In genomic region chr2:199602896-199603482, GRCh38 we compare ENCODE assay signal across 26 cellular contexts.
DNase-seq lines count a peak whose midpoint lies in the region; ATAC-seq, FAIRE-seq and TF ChIP-seq lines count a peak whose summit lies in the region.
"Had no signal": no experiment of that assay in that cellular context is flagged by ENCODE, and none has a peak within 500 bp of the region (broad histone marks: within the 10 kb centered on the region; RNA-seq: fewer than 3 reads in every experiment).

No MANE protein-coding gene starts in this region.

- no peak overlapping the region for H3K27ac Mint-ChIP-seq in astrocyte (ENCODE audit: unreplicated experiment)
- H3K27ac Mint-ChIP-seq: activated naive CD8-positive, alpha-beta T cell; activated T-helper 17 cell treated with anti-CD3 and anti-CD28 coated beads, Interleukin-2, amount 50 U/mL, for 72 hours; CD4-positive, CD25-positive, alpha-beta regulatory T cell; effector memory CD8-positive, alpha-beta T cell; mesothelial cell of epicardium; natural killer cell; T-helper 2 cell treated with Interferon-gamma antibody and Interleukin-4, amounts not matched to agents 5 μg/mL and 100 μg/mL, for 36 hours had no signal

- TF ChIP-seq POLR2A in HCT116 (IDR thresholded peaks at IDR 0.05; ENCODE audit: borderline replicate concordance, extremely low read depth, insufficient read depth, insufficient read length), result no peak

- H3K9me3 Mint-ChIP-seq in astrocyte (ENCODE audit: unreplicated experiment), result no peaks in the 10 kb centered on the region
- H3K9me3 Mint-ChIP-seq: activated T-helper 17 cell treated with anti-CD3 and anti-CD28 coated beads, Interleukin-2, amount 50 U/mL, for 72 hours; effector memory CD8-positive, alpha-beta T cell; mesothelial cell of epicardium; natural killer cell; T-helper 2 cell treated with Interferon-gamma antibody and Interleukin-4, amounts not matched to agents 5 μg/mL and 100 μg/mL, for 36 hours had no signal

- no peaks in the 10 kb centered on the region for H3K36me3 ChIP-seq in HCT116 (ENCODE audit: control insufficient read depth in 1 of 2, insufficient read depth in 2 of 2, low read length in 2 of 2)
- no peaks in the 10 kb centered on the region for H3K36me3 ChIP-seq in astrocyte (ENCODE audit: insufficient read depth, low read length)
- no peaks in the 10 kb centered on the region for H3K36me3 ChIP-seq in right atrium auricular region
- H3K36me3 ChIP-seq: brain microvascular endothelial cell, esophagus squamous epithelium, SJSA1 had no signal

- no peak for TF ChIP-seq CTCF in HCT116 (IDR thresholded peaks at IDR 0.05 in 2 of 3, conservative IDR thresholded peaks at IDR 0.05 in 1 of 3; ENCODE audit: borderline replicate concordance in 1 of 3, insufficient read depth in 1 of 3, low read depth in 2 of 3, low read length in 2 of 3)
- TF ChIP-seq CTCF in astrocyte (IDR thresholded peaks at IDR 0.05; ENCODE audit: insufficient read depth, low read depth, low read length), result no peak
- TF ChIP-seq CTCF in right atrium auricular region (IDR thresholded peaks at IDR 0.05), result no peak

- peaks cover 3 to 6% of the 10 kb centered on the region in 2 experiments; a peak in 3 of 4 replicates for H3K4me1 ChIP-seq in HCT116 (ENCODE audit: control insufficient read depth in 1 of 2, insufficient read depth in 2 of 2, low read length in 2 of 2)
- peaks cover 7% of the 10 kb centered on the region for H3K4me1 ChIP-seq in astrocyte (ENCODE audit: insufficient read depth, low read length)
- no peaks in the 10 kb centered on the region for H3K4me1 ChIP-seq in right atrium auricular region
- H3K4me1 ChIP-seq: parathyroid adenoma, SJSA1 had no signal

- H3K9me2 ChIP-seq in HCT116 (ENCODE audit: insufficient read depth), result no peaks in the 10 kb centered on the region

- peaks cover 2% of the 10 kb centered on the region for H3K27me3 Mint-ChIP-seq in astrocyte (ENCODE audit: low read depth, unreplicated experiment)
- H3K27me3 Mint-ChIP-seq: effector memory CD8-positive, alpha-beta T cell had no signal

- ATAC-seq in HCT116, result no peak
- ATAC-seq in left lobe of liver, result no peak
- no peak for ATAC-seq in GM18870 (IDR thresholded peaks at IDR 0.05; ENCODE audit: unreplicated experiment)
- ATAC-seq: activated T-helper 17 cell treated with anti-CD3 and anti-CD28 coated beads, Interleukin-2, amount 50 U/mL, for 72 hours; effector memory CD8-positive, alpha-beta T cell; GM12878; natural killer cell had no signal

- H3K4me1 Mint-ChIP-seq in astrocyte (ENCODE audit: low read depth, unreplicated experiment), result peaks cover 3% of the 10 kb centered on the region
- H3K4me1 Mint-ChIP-seq: activated T-helper 17 cell treated with anti-CD3 and anti-CD28 coated beads, Interleukin-2, amount 50 U/mL, for 72 hours had no signal

- BruUV-seq in HCT116 (replicated peaks; lab: Mats Ljungman, UMichigan), result no TSS peak

- H3K79me2 ChIP-seq in HCT116 (ENCODE audit: insufficient read depth, low read length) (no peaks in the 10 kb centered on the region), astrocyte (ENCODE audit: insufficient read depth, low read length) (no peaks in the 10 kb centered on the region)
- H3K79me2 ChIP-seq: parathyroid adenoma had no signal

- H3K4me3 ChIP-seq in HCT116 (replicated peaks in 1 of 2; ENCODE audit: low read depth in 1 of 2, low read length in 2 of 2) (no peak overlapping the region), astrocyte (ENCODE audit: insufficient read depth, low read depth, low read length) (no peak overlapping the region), right atrium auricular region (no peak overlapping the region)
- H3K4me3 ChIP-seq: GM12878, SJSA1 had no signal

- H4K20me1 ChIP-seq in HCT116 (ENCODE audit: insufficient read depth) (no peaks in the 10 kb centered on the region), astrocyte (ENCODE audit: insufficient read depth, low read length) (no peaks in the 10 kb centered on the region)

- TF ChIP-seq RAD21 in HCT116 (IDR thresholded peaks at IDR 0.05; ENCODE audit: low read depth), result no peak

- H3K9me3 ChIP-seq in HCT116 (ENCODE audit: control insufficient read depth in 1 of 2, insufficient read depth in 1 of 2, low read depth in 1 of 2, low read length in 2 of 2) (no peaks in the 10 kb centered on the region), astrocyte (ENCODE audit: insufficient read depth, low read depth, low read length) (no peaks in the 10 kb centered on the region), right atrium auricular region (no peaks in the 10 kb centered on the region)
- H3K9me3 ChIP-seq: esophagus squamous epithelium, SJSA1 had no signal

- RAD21 ChIA-PET in HCT116 (lab: Charles Lee; ENCODE audit: low non-redundant PET in 1 of 2, low total read pairs in 2 of 2, uncharacterized antibody in 2 of 2, unreplicated experiment in 2 of 2), result no interaction called here

- H3K4me2 ChIP-seq in HCT116 (ENCODE audit: low read length) (no peak overlapping the region), astrocyte (ENCODE audit: low read length) (peak overlapping the region; percentile 81)

- DNase-seq in HCT116 (ENCODE audit: low read depth, low spot score) (no peak), astrocyte (ENCODE audit: low read depth) (peak; percentile 38), inferior parietal cortex (ENCODE audit: extremely low spot score) (peak; percentile 43), superior temporal gyrus (ENCODE audit: extremely low spot score) (peak; percentile 76), right atrium auricular region (ENCODE audit: low spot score) (no peak), left lobe of liver (ENCODE audit: low spot score) (no peak)
- DNase-seq: activated CD8-positive, alpha-beta memory T cell treated with anti-CD3 and anti-CD28 coated beads, Interleukin-2, amount 50 U/mL, for 4 hours; brain microvascular endothelial cell; CD4-positive, CD25-positive, alpha-beta regulatory T cell; DMS79; effector memory CD8-positive, alpha-beta T cell; esophagus squamous epithelium; natural killer cell; NCI-H1105; NCI-H510A treated with DMSO at 0.1 percent for 48 hours had no signal

- FAIRE-seq in astrocyte (lab: Jason Lieb, UNC), result no peak
- FAIRE-seq: colon, GM12878, RCC 7860 had no signal

- H3K9ac ChIP-seq in HCT116 (ENCODE audit: low read length) (no peak overlapping the region), astrocyte (ENCODE audit: low read length) (no peak overlapping the region)
- H3K9ac ChIP-seq: parathyroid adenoma had no signal

- no peaks in the 10 kb centered on the region for H3K27me3 ChIP-seq in HCT116 (ENCODE audit: insufficient read depth, low read length)
- no peaks in the 10 kb centered on the region for H3K27me3 ChIP-seq in astrocyte (ENCODE audit: insufficient read depth, low read length)
- no peaks in the 10 kb centered on the region for H3K27me3 ChIP-seq in right atrium auricular region
- H3K27me3 ChIP-seq: brain microvascular endothelial cell, SJSA1 had no signal

- no peak overlapping the region for H3K4me3 Mint-ChIP-seq in astrocyte (ENCODE audit: unreplicated experiment)
- H3K4me3 Mint-ChIP-seq: activated naive CD8-positive, alpha-beta T cell; activated T-helper 17 cell treated with anti-CD3 and anti-CD28 coated beads, Interleukin-2, amount 50 U/mL, for 72 hours; CD4-positive, CD25-positive, alpha-beta regulatory T cell; effector memory CD8-positive, alpha-beta T cell; natural killer cell; T-helper 2 cell treated with Interferon-gamma antibody and Interleukin-4, amounts not matched to agents 5 μg/mL and 100 μg/mL, for 36 hours had no signal

- intact Hi-C loops in HCT116 (cut with micrococcal nuclease), result no loop called here

- POLR2A ChIA-PET in HCT116 (lab: Charles Lee), result no interaction called here

- H3K27ac ChIP-seq in HCT116 (ENCODE audit: low read depth, low read length) (no peak overlapping the region), astrocyte (ENCODE audit: low read depth, low read length) (no peak overlapping the region), right atrium auricular region (no peak overlapping the region)
- H3K27ac ChIP-seq: brain microvascular endothelial cell, esophagus squamous epithelium, parathyroid adenoma, SJSA1, VCaP had no signal

- CTCF ChIA-PET in HCT116 (lab: Charles Lee), result no interaction called here

- H2AFZ ChIP-seq in HCT116 (ENCODE audit: low read depth, low read length, poor library complexity, severe bottlenecking) (peak overlapping the region; percentile 13), astrocyte (ENCODE audit: low read depth, low read length) (no peak overlapping the region)
- H2AFZ ChIP-seq: parathyroid adenoma had no signal

- no peaks in the 10 kb centered on the region for H3K36me3 Mint-ChIP-seq in astrocyte (ENCODE audit: low read depth, unreplicated experiment)
- H3K36me3 Mint-ChIP-seq: activated naive CD8-positive, alpha-beta T cell; CD4-positive, CD25-positive, alpha-beta regulatory T cell; mesothelial cell of epicardium; natural killer cell had no signal

TF ChIP-seq in HCT116, 20 proteins besides CTCF, POLR2A, EP300 and RAD21 (continues in another document):
- TF ChIP-seq ZFX (IDR thresholded peaks at IDR 0.05) (no peak), ELF1 (IDR thresholded peaks at IDR 0.05; ENCODE audit: borderline replicate concordance, low read depth) (no peak), REST (IDR thresholded peaks at IDR 0.05; ENCODE audit: low read depth) (no peak), SRF (IDR thresholded peaks at IDR 0.05; ENCODE audit: low read depth) (no peak), POLR2AphosphoS5 (IDR thresholded peaks at IDR 0.05; ENCODE audit: low read depth, low read length) (no peak), EZH2 (IDR thresholded peaks at IDR 0.05) (no peak), CEBPB (IDR thresholded peaks at IDR 0.05; ENCODE audit: low read depth) (no peak)

Comparison
In these comparisons a context has a peak if more than half of its experiments do, and no peak if none do; other contexts are left out.
1. DNase-seq: peak in astrocyte (single experiment), inferior parietal cortex (single experiment) and superior temporal gyrus (single experiment); none in HCT116 (single experiment), right atrium auricular region (single experiment) and left lobe of liver (single experiment).